Comparison of ENCODE assay signal across 8 cellular contexts in the genomic region with DNA sequence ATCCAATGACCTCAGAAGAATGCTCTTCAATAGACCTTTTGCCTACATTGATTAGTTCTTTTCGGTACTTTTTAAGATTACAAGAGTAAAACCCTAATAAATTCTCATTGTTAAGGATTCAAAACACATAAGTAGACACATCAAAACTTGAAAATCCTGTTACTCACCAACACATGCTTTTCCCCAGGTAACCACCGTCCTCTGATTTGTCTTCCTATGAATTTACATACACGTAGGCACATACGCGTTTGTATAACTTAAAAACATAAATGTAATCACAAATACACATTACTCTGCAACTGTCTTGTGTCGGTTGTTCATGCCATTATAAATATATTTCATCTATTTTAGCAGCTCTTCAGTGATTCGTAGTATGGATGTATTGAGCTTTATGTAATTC. TPM values are rescaled to one million over a fixed set of nuclear protein-coding genes. Genes with fewer than 3 reads are reported as not detected.
DNase-seq lines count a peak whose midpoint lies in the region; ATAC-seq, FAIRE-seq and TF ChIP-seq lines count a peak whose summit lies in the region.

No MANE protein-coding gene starts in this region.

- 53% methylated on average over 7 of the region's 7 CpGs for whole genome bisulfite sequencing in A549 (ENCODE audit: missing lambda C conversion rate)
- 27% methylated on average over 7 of the region's 7 CpGs for WGBS in GM12878 (ENCODE audit: insufficient coverage, insufficient replicate concordance, low lambda C conversion rate, missing lambda C conversion rate)

- no TSS peak for BruUV-seq in GM12878 (replicated peaks; lab: Mats Ljungman, UMichigan)

- POLR2A ChIA-PET in A549 (lab: Yijun Ruan, JAX), result interaction anchor here (2.4 kb wide), 1 partner anchor 22 kb away, joined by 18 read pairs; a partner anchor contains a TSS
- POLR2A ChIA-PET in HEK293 (lab: Yijun Ruan, JAX), result interaction anchor here (0.6 to 2.3 kb wide), 4 partner anchors 8 to 969 kb away, joined by 3 to 7 read pairs (median 4); a partner anchor contains a TSS
- POLR2A ChIA-PET in GM12878 (lab: Charles Lee), result interaction anchor here (0.6 kb wide), 2 partner anchors 225 to 347 kb away, joined by 3 read pairs; no protein-coding TSS in a partner anchor

- H3K79me2 ChIP-seq in GM12878 (ENCODE audit: control insufficient read depth, insufficient read depth, low read length), result peaks cover 41% of the 10 kb centered on the region

- no peak for TF ChIP-seq POLR2A in A549 (IDR thresholded peaks at IDR 0.05; ENCODE audit: low read length)
- TF ChIP-seq POLR2A in GM12878 (IDR thresholded peaks at IDR 0.05; ENCODE audit: low read depth, low read length), result no peak

- H3K4me2 ChIP-seq in A549, result peak overlapping the region; percentile 91
- H3K4me2 ChIP-seq in GM12878 (ENCODE audit: control insufficient read depth, insufficient read depth), result peak overlapping the region; percentile 93

- in situ Hi-C loops in GM12878 (cut with MboI), result no loop called here

- H3K27ac ChIP-seq in A549 (peak overlapping the region; percentile 90 to 95), HEK293 (ENCODE audit: extremely low read depth, low read depth, low read length) (no peak overlapping the region), GM12878 (ENCODE audit: control insufficient read depth, insufficient read depth) (no peak overlapping the region)

- TF ChIP-seq EP300 in A549 (IDR thresholded peaks at IDR 0.05) (no peak), GM12878 (IDR thresholded peaks at IDR 0.05; ENCODE audit: borderline replicate concordance in 1 of 2, control insufficient read depth in 1 of 2, low read depth in 2 of 2, low read length in 2 of 2) (no peak)

- H3K9me3 ChIP-seq in A549, result no peaks in the 10 kb centered on the region
- no peaks in the 10 kb centered on the region for H3K9me3 ChIP-seq in HEK293 (ENCODE audit: control insufficient read depth, insufficient read depth, low read depth, low read length)
- no peaks in the 10 kb centered on the region; the same call in 2 of the 3 replicates for H3K9me3 ChIP-seq in GM12878 (replicated peaks; ENCODE audit: control insufficient read depth, insufficient read depth, low read length)
- no peaks in the 10 kb centered on the region for H3K9me3 ChIP-seq in mononuclear cell (ENCODE audit: low read depth, low read length)

- peaks cover 0 to 3% of the 10 kb centered on the region in 2 experiments; a peak in 1 of 3 replicates for H3K36me3 ChIP-seq in HEK293 (ENCODE audit: control insufficient read depth in 2 of 2, insufficient read depth in 1 of 2, low read length in 2 of 2)
- no peaks in the 10 kb centered on the region for H3K36me3 ChIP-seq in GM12878 (ENCODE audit: control insufficient read depth in 2 of 2, insufficient read depth in 2 of 2, low read length in 1 of 2)

- H4K20me1 ChIP-seq in GM12878 (ENCODE audit: control insufficient read depth, insufficient read depth), result no peaks in the 10 kb centered on the region

- no peaks in the 10 kb centered on the region for H3K27me3 ChIP-seq in GM12878 (replicated peaks in 1 of 2; ENCODE audit: control insufficient read depth in 2 of 2, insufficient read depth in 2 of 2, low read length in 1 of 2)
- H3K27me3 ChIP-seq in mononuclear cell (ENCODE audit: insufficient read depth, low read length), result peaks cover 20% of the 10 kb centered on the region

- H3K9ac ChIP-seq in GM12878 (ENCODE audit: control insufficient read depth, insufficient read depth, low read length), result no peak overlapping the region

- FAIRE-seq in A549 (lab: Jason Lieb, UNC) (no peak), GM12878 (lab: Jason Lieb, UNC) (peak; percentile 44)

- peak overlapping the region; percentile 97 for H2AFZ ChIP-seq in GM12878 (ENCODE audit: control insufficient read depth, low read depth, low read length)

- intact Hi-C loops in GM12878 (cut with micrococcal nuclease; ENCODE audit: unreplicated experiment), result loop anchor here (10.0 kb wide), 1 partner anchor 642 kb away; no protein-coding TSS in a partner anchor

- RAD21 ChIA-PET in GM12878 (lab: Charles Lee; ENCODE audit: unreplicated experiment), result no interaction called here

- peak overlapping the region; percentile 75 for H3K4me3 ChIP-seq in A549
- peak overlapping the region; percentile 100 for H3K4me3 ChIP-seq in HEK293 (ENCODE audit: low read depth, low read length)
- H3K4me3 ChIP-seq in GM12878, result peak overlapping the region; percentile 80
- peak overlapping the region; percentile 84 for H3K4me3 ChIP-seq in mononuclear cell (ENCODE audit: low read length)

- SMC1A ChIA-PET in GM12878 (lab: Charles Lee; ENCODE audit: uncharacterized antibody, unreplicated experiment), result interaction anchor here (0.6 to 1.4 kb wide), 2 partner anchors 27 to 147 kb away, joined by 3 to 5 read pairs; no protein-coding TSS in a partner anchor

- peaks cover 15% of the 10 kb centered on the region; the same call in 2 of the 3 replicates for H3K4me1 ChIP-seq in A549
- peaks cover 9% of the 10 kb centered on the region for H3K4me1 ChIP-seq in HEK293 (ENCODE audit: control insufficient read depth, insufficient read depth, low read length)
- H3K4me1 ChIP-seq in GM12878 (ENCODE audit: control insufficient read depth, insufficient read depth, low read length), result peaks cover 4% of the 10 kb centered on the region; the same call in 1 of the 2 replicates
- peaks cover 18% of the 10 kb centered on the region for H3K4me1 ChIP-seq in mononuclear cell (ENCODE audit: insufficient read depth, low read length)

- no peak for DNase-seq in A549 (ENCODE audit: low read depth in 1 of 2, low spot score in 1 of 2)
- no peak for DNase-seq in GM12878 (ENCODE audit: low read depth, low spot score)
- DNase-seq in NCI-H774 (lab: John Stamatoyannopoulos, UW), result no peak
- no peak for DNase-seq in NCI-H2196 (lab: John Stamatoyannopoulos, UW; ENCODE audit: unreplicated experiment)

- TF ChIP-seq RAD21 in A549 (conservative IDR thresholded peaks at IDR 0.05 in 1 of 2, IDR thresholded peaks at IDR 0.05 in 1 of 2), result no peak
- TF ChIP-seq RAD21 in GM12878 (IDR thresholded peaks at IDR 0.05; ENCODE audit: insufficient read depth, low read depth, low read length), result no peak

- ATAC-seq in A549 (no peak), GM12878 (no peak), HG02763 (IDR thresholded peaks at IDR 0.05; ENCODE audit: unreplicated experiment) (no peak), GM21423 (IDR thresholded peaks at IDR 0.05; ENCODE audit: unreplicated experiment) (no peak)

- TF ChIP-seq CTCF in A549 (IDR thresholded peaks at IDR 0.05) (no peak), HEK293 (tag by site-specific recombination; IDR thresholded peaks at IDR 0.05) (no peak), GM12878 (IDR thresholded peaks at IDR 0.05 in 2 of 3, conservative IDR thresholded peaks at IDR 0.05 in 1 of 3; ENCODE audit: control insufficient read depth in 2 of 3, extremely low read depth in 1 of 3, insufficient read depth in 1 of 3, low read depth in 3 of 3, low read length in 3 of 3) (no peak)

- CTCF ChIA-PET in A549 (lab: Yijun Ruan, JAX) (interaction anchor here (1.7 kb wide), 1 partner anchor 21 kb away, joined by 3 read pairs; no protein-coding TSS in a partner anchor), HEK293 (lab: Yijun Ruan, JAX) (no interaction called here), GM12878 (lab: Yijun Ruan, JAX) (no interaction called here)

RNA-seq across cellular contexts. Expression of a gene that starts 0.9 kb away (rescaled TPM):
- 51.5 and 67.6 TPM in 2 replicates for polyA plus RNA-seq in A549 (2011; rRNA removed)
- polyA plus RNA-seq in A549 (2012; cell fraction: cytosol; rRNA removed), result 7.6 and 9.3 TPM in 2 replicates
- 7.0 and 11.4 TPM in 2 replicates for polyA plus RNA-seq in A549 (2012; cell fraction: nucleus; rRNA removed)
- polyA plus RNA-seq in A549 (2017; fragmentation: RNase III; extraction: RNeasy Plus Mini Kit Qiagen cat#74134 plus additional on column Dnase treatment), result 25.1 to 26.5 TPM (median 26.3 TPM) in 3 replicates
- polyA minus RNA-seq in A549 (2011; rRNA and poly(A)+ RNA removed), result 33.5 and 39.9 TPM in 2 replicates
- total RNA-seq in GM12878 (2013; cell fraction: nucleolus; rRNA removed), result 285 and 299 TPM in 2 replicates
- 41.3 and 43.9 TPM in 2 replicates for total RNA-seq in GM12878 (2014; rRNA removed)
- 46.2 and 50.3 TPM in 2 replicates for total RNA-seq in GM12878 (2014; rRNA removed; fragmentation: Illumina TruSeq; extraction: Trizol)
- 29.4 and 31.1 TPM in 2 replicates for total RNA-seq in GM12878 (2021)
- 7.5 TPM for polyA plus RNA-seq in GM12878 (2011; ENCODE audit: low read depth)
- 50.6 and 88.5 TPM in 2 replicates for polyA plus RNA-seq in GM12878 (2011; rRNA removed)
- 11.0 and 12.5 TPM in 2 replicates for polyA plus RNA-seq in GM12878 (2011; cell fraction: cytosol; rRNA removed)
- 38.3 and 41.5 TPM in 2 replicates for polyA plus RNA-seq in GM12878 (2011; cell fraction: nucleus; rRNA removed)
- polyA plus RNA-seq in GM12878 (2012), result 13.4 and 18.8 TPM in 2 replicates
- 33.5 and 41.1 TPM in 2 replicates for polyA plus RNA-seq in GM12878 (2014; fragmentation: Illumina TruSeq; extraction: Trizol)
- polyA plus RNA-seq in GM12878 (2014; fragmentation: Nextera tagmentation; extraction: Ambion mirVana), result 10 to 100 TPM; 16.0 to 18.4 TPM
- polyA plus RNA-seq in GM12878 (2014; rRNA removed), result 15.6 and 30.7 TPM in 2 replicates
- 10 to 100 TPM; 34.4 to 40.5 TPM for polyA plus RNA-seq in GM12878 (2016; fragmentation: Nextera tagmentation; extraction: Ambion mirVana)
- polyA minus RNA-seq in GM12878 (2011; rRNA and poly(A)+ RNA removed), result 46.2 and 65.4 TPM in 2 replicates
- 24.9 and 26.6 TPM in 2 replicates for polyA minus RNA-seq in GM12878 (2011; cell fraction: cytosol; rRNA and poly(A)+ RNA removed)
- polyA minus RNA-seq in GM12878 (2011; cell fraction: nucleus; rRNA and poly(A)+ RNA removed), result 74.0 and 95.5 TPM in 2 replicates
- 71.0 TPM for total RNA-seq in mononuclear cell

RNA-seq across cellular contexts. Expression of a gene that starts 22.4 kb away (rescaled TPM):
- polyA plus RNA-seq in A549 (2011; rRNA removed) (25.2 and 28.1 TPM in 2 replicates), A549 (2017; fragmentation: RNase III; extraction: RNeasy Plus Mini Kit Qiagen cat#74134 plus additional on column Dnase treatment) (2.4 to 2.8 TPM (median 2.8 TPM) in 3 replicates), GM12878 (2011; rRNA removed) (0.15 and 0.45 TPM in 2 replicates), GM12878 (2014; fragmentation: Illumina TruSeq; extraction: Trizol) (13.7 and 18.9 TPM in 2 replicates), GM12878 (2014; fragmentation: Nextera tagmentation; extraction: Ambion mirVana) (1 to 10 TPM; 1.8 to 2.1 TPM), GM12878 (2014; rRNA removed) (7.8 and 10.7 TPM in 2 replicates), GM12878 (2016; fragmentation: Nextera tagmentation; extraction: Ambion mirVana) (10 to 100 TPM; 10.4 to 10.6 TPM)
- 2.2 and 2.6 TPM in 2 replicates for polyA plus RNA-seq in A549 (2012; cell fraction: cytosol; rRNA removed)
- 2.1 and 3.1 TPM in 2 replicates for polyA plus RNA-seq in A549 (2012; cell fraction: nucleus; rRNA removed)
- polyA minus RNA-seq in A549 (2011; rRNA and poly(A)+ RNA removed), result 12.6 and 13.9 TPM in 2 replicates
- total RNA-seq in GM12878 (2013; cell fraction: nucleolus; rRNA removed), result 0.06 and 0.20 TPM in 2 replicates
- total RNA-seq in GM12878 (2014; rRNA removed) (6.6 and 6.7 TPM in 2 replicates), GM12878 (2014; rRNA removed; fragmentation: Illumina TruSeq; extraction: Trizol) (6.5 and 6.9 TPM in 2 replicates), GM12878 (2021) (12.0 and 13.2 TPM in 2 replicates), mononuclear cell (under 0.01 TPM)
- 6.5 TPM for polyA plus RNA-seq in GM12878 (2011; ENCODE audit: low read depth)
- 0.05 and 0.06 TPM in 2 replicates for polyA plus RNA-seq in GM12878 (2011; cell fraction: cytosol; rRNA removed)
- polyA plus RNA-seq in GM12878 (2011; cell fraction: nucleus; rRNA removed), result 0.27 and 0.31 TPM in 2 replicates
- polyA plus RNA-seq in GM12878 (2012), result 6.2 and 8.3 TPM in 2 replicates
- 0.10 and 0.80 TPM in 2 replicates for polyA minus RNA-seq in GM12878 (2011; rRNA and poly(A)+ RNA removed)
- polyA minus RNA-seq in GM12878 (2011; cell fraction: cytosol; rRNA and poly(A)+ RNA removed), result not detected in 2 replicates
- polyA minus RNA-seq in GM12878 (2011; cell fraction: nucleus; rRNA and poly(A)+ RNA removed), result 0.10 and 0.12 TPM in 2 replicates

Comparison
In these comparisons a context has a peak if more than half of its experiments do, and no peak if none do; other contexts are left out.
1. H3K27ac ChIP-seq: peak in A549 (2 of 2); none in HEK293 (single experiment) and GM12878 (single experiment).
2. Peak in every context shown above with its lines, with median percentiles within 50 percentile points of each other: H3K4me3 ChIP-seq.